ENCODE assay signal across 13 cellular contexts in the genomic region with DNA sequence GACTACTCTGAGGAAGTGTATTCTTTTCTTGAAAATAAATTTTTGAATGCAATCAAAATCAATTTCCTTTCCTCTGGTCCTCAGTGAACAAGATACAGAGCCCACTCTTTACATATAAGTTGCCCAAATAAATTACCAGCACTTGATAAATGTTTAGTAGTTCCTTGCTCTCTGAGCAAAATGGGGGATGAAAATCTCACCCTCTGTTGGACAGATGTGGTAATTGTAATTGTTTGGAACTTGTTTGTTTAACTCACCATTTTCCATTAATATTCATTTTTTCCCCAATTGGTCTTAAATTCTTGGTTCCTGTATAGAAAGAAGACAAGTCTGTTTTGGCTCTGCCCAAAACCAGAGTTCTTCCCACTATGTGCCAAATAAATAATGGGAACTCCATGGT.
DNase-seq lines count a peak whose midpoint lies in the region; ATAC-seq, FAIRE-seq and TF ChIP-seq lines count a peak whose summit lies in the region.
"Had no signal": no experiment of that assay in that cellular context is flagged by ENCODE, and none has a peak within 500 bp of the region (broad histone marks: within the 10 kb centered on the region; RNA-seq: fewer than 3 reads in every experiment).

No MANE protein-coding gene starts in this region.

- no peaks in the 10 kb centered on the region for H3K9me3 ChIP-seq in endothelial cell of umbilical vein (replicated peaks; ENCODE audit: control insufficient read depth, insufficient read depth, low read length)
- H3K9me3 ChIP-seq: Caco-2, thoracic aorta had no signal

- 0 out of 2 replicates have a peak, but pooled peaks cover 6% of the 10 kb centered on the region for H3K9me2 ChIP-seq in GM23338 (ENCODE audit: insufficient read depth)

- H3K4me1 Mint-ChIP-seq in GM23338: peaks cover 17% of the 10 kb centered on the region

- H3K27ac ChIP-seq in GM23338 (ENCODE audit: low read depth) (no peak overlapping the region), endothelial cell of umbilical vein (ENCODE audit: insufficient read depth, low read depth, low read length) (no peak overlapping the region)
- H3K27ac ChIP-seq: thoracic aorta had no signal

- no peaks in the 10 kb centered on the region; the same call in 1 of the 2 replicates for H3K79me2 ChIP-seq in GM23338 (replicated peaks; ENCODE audit: insufficient read depth)
- H3K79me2 ChIP-seq in endothelial cell of umbilical vein (ENCODE audit: control insufficient read depth, insufficient read depth, low read length): no peaks in the 10 kb centered on the region

- H3K9me1 ChIP-seq in endothelial cell of umbilical vein (replicated peaks; ENCODE audit: control insufficient read depth, extremely low read depth, insufficient read depth, low read length): no peaks in the 10 kb centered on the region

- H2AFZ ChIP-seq in GM23338: no peak overlapping the region
- H2AFZ ChIP-seq in endothelial cell of umbilical vein (ENCODE audit: low read depth, low read length): no peak overlapping the region

- no peak overlapping the region for H3K9ac ChIP-seq in endothelial cell of umbilical vein (replicated peaks; ENCODE audit: extremely low read depth, insufficient read depth, low read length)

- H3K27me3 ChIP-seq in GM23338 (ENCODE audit: insufficient read depth) (no peaks in the 10 kb centered on the region), endothelial cell of umbilical vein (ENCODE audit: control insufficient read depth in 2 of 2, insufficient read depth in 2 of 2, low read length in 2 of 2) (no peaks in the 10 kb centered on the region)

- no peaks in the 10 kb centered on the region for H3K27me3 Mint-ChIP-seq in GM23338 (ENCODE audit: insufficient read depth, low read depth, poor library complexity)

- no peak overlapping the region for H3K4me3 ChIP-seq in GM23338
- no peak overlapping the region for H3K4me3 ChIP-seq in endothelial cell of umbilical vein (replicated peaks in 1 of 3; ENCODE audit: insufficient read depth in 1 of 3, low read depth in 1 of 3, low read length in 3 of 3)
- H3K4me3 ChIP-seq: thoracic aorta had no signal

- H3K36me3 ChIP-seq in GM23338 (ENCODE audit: insufficient read depth) (no peaks in the 10 kb centered on the region), endothelial cell of umbilical vein (ENCODE audit: control insufficient read depth in 2 of 2, extremely low read depth in 1 of 2, insufficient read depth in 2 of 2, low read length in 2 of 2) (peaks cover 0 to 12% of the 10 kb centered on the region in 2 experiments)
- H3K36me3 ChIP-seq: thoracic aorta had no signal

- no TSS peak for BruUV-seq in endothelial cell of umbilical vein (replicated peaks; lab: Mats Ljungman, UMichigan)

- no peak for FAIRE-seq in endothelial cell of umbilical vein (lab: Jason Lieb, UNC)
- FAIRE-seq: colon had no signal

- no peak overlapping the region for H3K4me3 Mint-ChIP-seq in GM23338

- dilution Hi-C loops in endothelial cell of umbilical vein (cut with MboI; ENCODE audit: extremely low pct_ligation_motif_present, low sequenced_read_pairs): no loop called here

- H3K4me1 ChIP-seq in GM23338 (ENCODE audit: insufficient read depth) (peaks cover 4% of the 10 kb centered on the region; the same call in 1 of the 2 replicates), endothelial cell of umbilical vein (ENCODE audit: control insufficient read depth, extremely low read depth, insufficient read depth, low read length) (peaks cover 3% of the 10 kb centered on the region)
- H3K4me1 ChIP-seq: Caco-2 had no signal

- H3K9me3 Mint-ChIP-seq in GM23338: no peaks in the 10 kb centered on the region

- no peak for TF ChIP-seq POLR2A in endothelial cell of umbilical vein (IDR thresholded peaks at IDR 0.05; ENCODE audit: low read depth, low read length)

- H3K27ac Mint-ChIP-seq in GM23338: no peak overlapping the region

- POLR2A ChIA-PET in endothelial cell of umbilical vein (lab: Charles Lee): no interaction called here

- DNase-seq in GM23338 (ENCODE audit: low spot score): peak; percentile 17
- peak; percentile 27 for DNase-seq in OCI-M1 (lab: John Stamatoyannopoulos, UW)
- DNase-seq in endothelial cell of umbilical vein (ENCODE audit: low read depth, low spot score): peak; percentile 42
- DNase-seq in pons (ENCODE audit: low spot score): peak; percentile 18
- DNase-seq in GM19238 (ENCODE audit: insufficient read length, low spot score): no peak
- DNase-seq in effector CD4-positive, alpha-beta T cell: no peak
- DNase-seq in activated CD4-positive, alpha-beta T cell treated with anti-CD3 and anti-CD28 coated beads, Interleukin-2, amount 50 U/mL, for 4 hours: no peak
- DNase-seq: activated naive CD4-positive, alpha-beta T cell treated with Interleukin-2 at 50 U/mL for 16 hours; Caco-2; NCI-H1105; stimulated activated CD4-positive, alpha-beta T cell treated with anti-CD3 and anti-CD28 coated beads, Interleukin-12 subunit alpha, Interleukin-12 subunit beta, amount 100 ng/mL, for 4 hours had no signal

- H3K4me2 ChIP-seq in GM23338 (no peak overlapping the region), endothelial cell of umbilical vein (ENCODE audit: insufficient read depth, low read length) (no peak overlapping the region)

- no peak for ATAC-seq in GM23338

- peaks cover 34% of the 10 kb centered on the region; the same call in 2 of the 3 replicates for H3K36me3 Mint-ChIP-seq in GM23338 (ENCODE audit: low read depth)

- intact Hi-C loops in endothelial cell of umbilical vein (cut with micrococcal nuclease): loop anchor here (2.0 kb wide), 2 partner anchors 247 to 461 kb away; no protein-coding TSS in a partner anchor

- CTCF ChIA-PET in endothelial cell of umbilical vein (lab: Charles Lee): no interaction called here

- H4K20me1 ChIP-seq in GM23338 (replicated peaks; ENCODE audit: insufficient read depth) (no peaks in the 10 kb centered on the region), endothelial cell of umbilical vein (replicated peaks; ENCODE audit: control insufficient read depth, extremely low read depth, insufficient read depth, low read length) (no peaks in the 10 kb centered on the region)

- TF ChIP-seq CTCF in GM23338 (conservative IDR thresholded peaks at IDR 0.05; ENCODE audit: low read depth in 2 of 2): peak; percentile 36 to 52; a peak in 3 of 4 replicates
- peak in 1 of 2 donors; percentile 18 for TF ChIP-seq CTCF in endothelial cell of umbilical vein (IDR thresholded peaks at IDR 0.05; ENCODE audit: extremely low read depth in 1 of 2, insufficient read depth in 1 of 2, low read depth in 1 of 2, low read length in 2 of 2)

- H3F3A ChIP-seq in GM23338 (replicated peaks; ENCODE audit: low read depth): no peaks in the 10 kb centered on the region

TF ChIP-seq in GM23338, 12 proteins besides CTCF, POLR2A, EP300 and RAD21 (continues in another document):
- TF ChIP-seq EZH2phosphoT487 (IDR thresholded peaks at IDR 0.05; ENCODE audit: unreplicated experiment) (no peak), STAT1 (IDR thresholded peaks at IDR 0.05; ENCODE audit: unreplicated experiment) (no peak), EZH2 (IDR thresholded peaks at IDR 0.05; ENCODE audit: low read depth, unreplicated experiment) (no peak), NANOG (IDR thresholded peaks at IDR 0.05; ENCODE audit: borderline replicate concordance) (no peak), POLR2AphosphoS5 (IDR thresholded peaks at IDR 0.05; ENCODE audit: low read depth) (no peak), ETS1 (IDR thresholded peaks at IDR 0.05) (no peak), ZNF331 (CRISPR knock-in tag; IDR thresholded peaks at IDR 0.05; ENCODE audit: low read depth) (no peak)

TF ChIP-seq in endothelial cell of umbilical vein, 7 proteins besides CTCF, POLR2A, EP300 and RAD21:
- no peak for TF ChIP-seq EZH2 (IDR thresholded peaks at IDR 0.05; ENCODE audit: borderline replicate concordance, low read depth, low read length, severe bottlenecking)
- no peak for TF ChIP-seq JUN (IDR thresholded peaks at IDR 0.05; ENCODE audit: borderline replicate concordance, insufficient read depth, insufficient read length, low read depth)
- TF ChIP-seq GATA2 (IDR thresholded peaks at IDR 0.05; ENCODE audit: insufficient read depth, insufficient read length, low read depth, low read length): no peak
- no peak for TF ChIP-seq POLR2AphosphoS5 (IDR thresholded peaks at IDR 0.05; ENCODE audit: insufficient read depth, low read depth, low read length)
- no peak for TF ChIP-seq MAX (IDR thresholded peaks at IDR 0.05; ENCODE audit: insufficient read depth, insufficient read length)
- no peak for TF ChIP-seq MYC (IDR thresholded peaks at IDR 0.05; ENCODE audit: low read depth, low read length)
- TF ChIP-seq FOS (IDR thresholded peaks at IDR 0.05; ENCODE audit: borderline replicate concordance, insufficient read depth, low read length): no peak

Comparison
In these comparisons a context has a peak if more than half of its experiments do, and no peak if none do; other contexts are left out.
1. DNase-seq: peak in GM23338 (single experiment), OCI-M1 (single experiment), endothelial cell of umbilical vein (single experiment) and pons (single experiment); none in GM19238 (single experiment), effector CD4-positive, alpha-beta T cell (single experiment) and activated CD4-positive, alpha-beta T cell treated with anti-CD3 and anti-CD28 coated beads, Interleukin-2, amount 50 U/mL, for 4 hours (0 of 2).